In genomic region chr15:67000896-67001295, GRCh38 we compare ENCODE assay signal across 6 cellular contexts.
"Had no signal": no experiment of that assay in that cellular context is flagged by ENCODE, and none has a peak within 500 bp of the region (broad histone marks: within the 10 kb centered on the region; RNA-seq: fewer than 3 reads in every experiment).

No MANE protein-coding gene starts in this region.

- ATAC-seq: GM23338 had no signal

- H3K36me3 Mint-ChIP-seq: IgD-negative memory B cell had no signal

- DNase-seq: H9, HCEC 1CT, HFFc6, KBM-7 had no signal

- H3K4me3 Mint-ChIP-seq: GM23338, H9, HFFc6 had no signal

- H3K9me3 Mint-ChIP-seq: GM23338 had no signal

- H3K27ac Mint-ChIP-seq: GM23338, H9, HFFc6, IgD-negative memory B cell had no signal

- H3K4me3 ChIP-seq: GM23338 had no signal

- H2AFZ ChIP-seq: GM23338 had no signal

- H3K4me2 ChIP-seq: GM23338 had no signal
